ENCODE assay signal across 21 cellular contexts in the genomic region with DNA sequence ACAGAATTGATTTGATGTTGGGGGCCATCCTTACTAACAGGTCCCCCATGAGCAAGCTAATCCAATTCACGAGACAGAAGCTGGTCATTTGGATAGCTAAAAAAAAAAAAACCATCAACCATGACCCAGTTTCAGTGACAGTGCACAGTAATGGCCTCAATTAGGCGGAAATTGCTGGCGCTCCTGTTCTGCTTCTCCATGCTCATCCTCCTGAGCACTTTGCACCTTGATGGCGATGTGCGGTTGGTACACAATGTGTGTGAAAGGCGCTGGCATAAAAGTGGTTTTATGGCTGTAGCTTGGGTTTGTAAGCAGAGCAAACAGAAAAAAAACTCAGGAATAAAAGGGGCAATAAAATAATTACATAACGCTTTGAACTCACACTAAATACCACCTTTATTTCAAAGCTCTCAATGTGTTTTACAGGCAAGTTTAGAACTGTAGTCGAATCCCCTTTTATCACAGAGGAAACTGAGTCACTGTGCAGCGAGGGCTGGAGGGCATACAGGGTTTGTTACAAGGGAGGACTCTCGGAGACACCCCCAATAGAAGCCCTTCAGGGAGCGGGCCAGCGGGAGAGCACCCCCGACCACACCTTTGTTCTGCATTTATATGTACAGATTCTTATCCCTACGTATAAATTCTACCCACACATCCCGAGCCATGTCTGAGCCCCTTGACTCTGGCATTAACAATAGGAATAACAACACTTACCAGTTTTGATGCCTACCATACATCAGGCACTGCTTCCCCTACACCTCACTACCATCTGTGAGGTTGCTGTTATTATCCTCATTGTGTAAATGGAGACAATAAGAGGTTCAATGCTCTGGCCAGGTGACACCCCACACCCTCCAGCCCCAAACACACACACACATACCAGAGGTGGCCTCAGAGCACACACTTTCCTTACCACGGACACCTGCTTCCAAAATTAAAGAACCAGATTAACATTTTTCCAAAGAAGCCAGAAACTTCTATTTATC.
A peak's percentile ranks its signal among the peaks of the same experiment; 100 is the strongest.
DNase-seq lines count a peak whose midpoint lies in the region; ATAC-seq and TF ChIP-seq lines count a peak whose summit lies in the region.
"Had no signal": no experiment of that assay in that cellular context is flagged by ENCODE, and none has a peak within 500 bp of the region (broad histone marks: within the 10 kb centered on the region; RNA-seq: fewer than 3 reads in every experiment).

No MANE protein-coding gene starts in this region.

- H3K4ac ChIP-seq in IMR-90 (ENCODE audit: low read depth, low read length), result no peak overlapping the region

- TF ChIP-seq RAD21 in IMR-90 (IDR thresholded peaks at IDR 0.05; ENCODE audit: low read length), result no peak

- H3K18ac ChIP-seq in IMR-90 (ENCODE audit: low read depth, low read length), result no peak overlapping the region

- H3K4me2 ChIP-seq in IMR-90 (ENCODE audit: low read depth, low read length) (no peak overlapping the region), hepatocyte (peak overlapping the region; percentile 29)

- CTCF ChIA-PET in IMR-90 (lab: Yijun Ruan, JAX), result no interaction called here

- no peak overlapping the region for H2BK5ac ChIP-seq in IMR-90 (ENCODE audit: low read depth, low read length, poor library complexity, severe bottlenecking)

- TF ChIP-seq POLR2A in IMR-90 (IDR thresholded peaks at IDR 0.05; ENCODE audit: low read depth, low read length) (no peak), vagina (IDR thresholded peaks at IDR 0.05) (no peak)

- H3K27ac ChIP-seq in IMR-90 (ENCODE audit: insufficient read depth, low read length), result no peak overlapping the region
- H3K27ac ChIP-seq in hepatocyte, result peak overlapping the region; percentile 84
- H3K27ac ChIP-seq in vagina, result no peak overlapping the region
- H3K27ac ChIP-seq: body of pancreas, parathyroid adenoma, suprapubic skin had no signal

- no peaks in the 10 kb centered on the region for H3K9me3 ChIP-seq in IMR-90 (ENCODE audit: control insufficient read depth, insufficient read depth, low read length)
- no peaks in the 10 kb centered on the region for H3K9me3 ChIP-seq in hepatocyte (ENCODE audit: low read depth)
- H3K9me3 ChIP-seq in vagina, result no peaks in the 10 kb centered on the region
- H3K9me3 ChIP-seq: body of pancreas, suprapubic skin had no signal

- POLR2A ChIA-PET in IMR-90 (lab: Charles Lee; ENCODE audit: unreplicated experiment), result interaction anchor here (0.6 to 0.7 kb wide), 2 partner anchors 99 to 1854 kb away, joined by 5 to 8 read pairs; no protein-coding TSS in a partner anchor

- peaks cover 3% of the 10 kb centered on the region for H3K27me3 Mint-ChIP-seq in chondrocyte (ENCODE audit: low read depth)
- H3K27me3 Mint-ChIP-seq: activated CD4-positive, alpha-beta memory T cell treated with anti-CD3 and anti-CD28 coated beads, Interleukin-2, amount 10 ng/mL, durations not matched to agents 7 days and 5 days had no signal

- no peaks in the 10 kb centered on the region for H3K9me1 ChIP-seq in IMR-90 (ENCODE audit: insufficient read depth, low read length)

- H4K5ac ChIP-seq in IMR-90 (ENCODE audit: low read depth, low read length), result no peak overlapping the region

- ATAC-seq in IMR-90 (ENCODE audit: low read depth), result no peak
- ATAC-seq in GM21423 (IDR thresholded peaks at IDR 0.05; ENCODE audit: unreplicated experiment), result no peak
- ATAC-seq: body of pancreas, left cardiac atrium, Right ventricle myocardium inferior, sciatic nerve had no signal

- WGBS in IMR-90 (ENCODE audit: extremely low coverage in 2 of 2, insufficient read length in 1 of 2), 2 experiments, result 100% methylated on average over 1 of the region's 16 CpGs; no CpG with 5 or more reads in 1 of the 2 experiments
- WGBS in hepatocyte (ENCODE audit: low lambda C conversion rate, missing lambda C conversion rate), result 69% methylated on average over 16 of the region's 16 CpGs

- DNase-seq in COLO668 (lab: John Stamatoyannopoulos, UW; ENCODE audit: unreplicated experiment) (peak; percentile 51), IMR-90 (no peak), NCI-H748 (lab: John Stamatoyannopoulos, UW; ENCODE audit: unreplicated experiment) (peak; percentile 86), hepatocyte (ENCODE audit: low spot score) (peak; percentile 78), chondrocyte (ENCODE audit: low spot score) (no peak), dermis blood vessel endothelial cell (no peak), vagina (ENCODE audit: extremely low spot score in 2 of 2) (no peak)
- DNase-seq: activated CD4-positive, alpha-beta memory T cell treated with anti-CD3 and anti-CD28 coated beads, Interleukin-2, amount 10 ng/mL, durations not matched to agents 7 days and 5 days; activated CD4-positive, CD25-positive, alpha-beta regulatory T cell; activated effector memory CD4-positive, alpha-beta T cell treated with anti-CD3 and anti-CD28 coated beads, Interleukin-2, amount 50 U/mL, for 16 hours; KBM-7; left cardiac atrium; NCI-H2029 treated with DMSO at 0.1 percent for 48 hours; NCI-H524 treated with DMSO at 0.1 percent for 48 hours; nephron progenitor cell had no signal

- H4K20me1 ChIP-seq in IMR-90 (ENCODE audit: insufficient read depth, low read length) (no peaks in the 10 kb centered on the region), hepatocyte (ENCODE audit: insufficient read depth, poor library complexity, severe bottlenecking) (no peaks in the 10 kb centered on the region)

- no peaks in the 10 kb centered on the region for H3K79me1 ChIP-seq in IMR-90 (ENCODE audit: low read depth in 1 of 2, low read length in 2 of 2)

- peaks cover 8% of the 10 kb centered on the region; the same call in 1 of the 2 replicates for H3K4me1 ChIP-seq in IMR-90 (ENCODE audit: control insufficient read depth, insufficient read depth, low read length)
- H3K4me1 ChIP-seq in hepatocyte (ENCODE audit: insufficient read depth), result no peaks in the 10 kb centered on the region
- peaks cover 6% of the 10 kb centered on the region for H3K4me1 ChIP-seq in vagina
- H3K4me1 ChIP-seq: parathyroid adenoma had no signal

- H2BK20ac ChIP-seq in IMR-90 (ENCODE audit: low read depth, low read length), result no peak overlapping the region

- in situ Hi-C loops in IMR-90 (cut with MboI; ENCODE audit: low sequenced_read_pairs), result no loop called here

- no peak overlapping the region for H4K91ac ChIP-seq in IMR-90 (ENCODE audit: insufficient read depth, low read depth, low read length)

- no peak for TF ChIP-seq CTCF in IMR-90 (conservative IDR thresholded peaks at IDR 0.05; ENCODE audit: low read depth, low read length)
- no peak for TF ChIP-seq CTCF in hepatocyte (IDR thresholded peaks at IDR 0.05; ENCODE audit: poor library complexity)
- TF ChIP-seq CTCF in chondrocyte (IDR thresholded peaks at IDR 0.05), result no peak
- no peak for TF ChIP-seq CTCF in vagina (IDR thresholded peaks at IDR 0.05)

- no peaks in the 10 kb centered on the region for H3K79me2 ChIP-seq in hepatocyte
- H3K79me2 ChIP-seq: parathyroid adenoma had no signal

- H3K4me3 ChIP-seq in IMR-90 (ENCODE audit: insufficient read depth, low read depth, low read length) (no peak overlapping the region), hepatocyte (no peak overlapping the region), vagina (no peak overlapping the region)
- H3K4me3 ChIP-seq: body of pancreas, suprapubic skin had no signal

- BruUV-seq in IMR-90 (replicated peaks; lab: Mats Ljungman, UMichigan), result no TSS peak

- no peak overlapping the region for H3K14ac ChIP-seq in IMR-90 (replicated peaks; ENCODE audit: low read depth, low read length)

- no peaks in the 10 kb centered on the region for H3K4me1 Mint-ChIP-seq in chondrocyte (ENCODE audit: low read depth)
- H3K4me1 Mint-ChIP-seq: activated CD4-positive, alpha-beta memory T cell treated with anti-CD3 and anti-CD28 coated beads, Interleukin-2, amount 10 ng/mL, durations not matched to agents 7 days and 5 days had no signal

- H3K9me3 Mint-ChIP-seq in chondrocyte (ENCODE audit: low read depth), result no peaks in the 10 kb centered on the region
- H3K9me3 Mint-ChIP-seq: activated CD4-positive, alpha-beta memory T cell treated with anti-CD3 and anti-CD28 coated beads, Interleukin-2, amount 10 ng/mL, durations not matched to agents 7 days and 5 days; nephron progenitor cell had no signal

- H3K23ac ChIP-seq in IMR-90 (ENCODE audit: low read depth, low read length), result no peak overlapping the region

- H3K56ac ChIP-seq in IMR-90 (ENCODE audit: extremely low read depth, insufficient read depth, low read length), result no peak overlapping the region

- no peak overlapping the region for H3K9ac ChIP-seq in IMR-90 (ENCODE audit: low read depth, low read length)
- H3K9ac ChIP-seq: parathyroid adenoma had no signal

- no peaks in the 10 kb centered on the region for H3K9me2 ChIP-seq in hepatocyte (replicated peaks; ENCODE audit: insufficient read depth)

- H2AK5ac ChIP-seq in IMR-90 (ENCODE audit: low read depth, low read length), result 0 out of 2 replicates have a peak overlapping the region, but pooled peaks have one; percentile 35

- H3K27me3 ChIP-seq in IMR-90 (ENCODE audit: control insufficient read depth, insufficient read depth, low read length), result no peaks in the 10 kb centered on the region
- no peaks in the 10 kb centered on the region for H3K27me3 ChIP-seq in hepatocyte
- H3K27me3 ChIP-seq in vagina, result no peaks in the 10 kb centered on the region
- H3K27me3 ChIP-seq: body of pancreas, suprapubic skin had no signal

- intact Hi-C loops in IMR-90 (cut with micrococcal nuclease), result no loop called here
- intact Hi-C loops in vagina (cut with DNase I), result no loop called here

- dilution Hi-C loops in IMR-90 (cut with HindIII; ENCODE audit: low sequenced_read_pairs, unreplicated experiment), result no loop called here

- no peak overlapping the region for H4K8ac ChIP-seq in IMR-90 (ENCODE audit: low read depth in 2 of 2, low read length in 2 of 2)

- H3K36me3 ChIP-seq in IMR-90 (ENCODE audit: control insufficient read depth, insufficient read depth, low read length) (no peaks in the 10 kb centered on the region), hepatocyte (replicated peaks; ENCODE audit: insufficient read depth, low read depth) (no peaks in the 10 kb centered on the region), vagina (no peaks in the 10 kb centered on the region)
- H3K36me3 ChIP-seq: suprapubic skin had no signal

- H2BK15ac ChIP-seq in IMR-90 (ENCODE audit: low read depth, low read length), result no peak overlapping the region

- H2AFZ ChIP-seq in IMR-90 (replicated peaks; ENCODE audit: low read length, poor library complexity) (no peak overlapping the region), hepatocyte (no peak overlapping the region)
- H2AFZ ChIP-seq: parathyroid adenoma had no signal

- no peak overlapping the region for H2BK120ac ChIP-seq in IMR-90 (ENCODE audit: low read depth, low read length)

- H2AK9ac ChIP-seq in IMR-90 (replicated peaks; ENCODE audit: low read depth, low read length, poor library complexity), result no peak overlapping the region

- H3K4me3 Mint-ChIP-seq in chondrocyte (ENCODE audit: unreplicated experiment), result no peak overlapping the region
- H3K4me3 Mint-ChIP-seq: activated CD4-positive, alpha-beta memory T cell treated with anti-CD3 and anti-CD28 coated beads, Interleukin-2, amount 10 ng/mL, durations not matched to agents 7 days and 5 days; nephron progenitor cell had no signal

- H3K36me3 Mint-ChIP-seq in chondrocyte (ENCODE audit: low read depth), result no peaks in the 10 kb centered on the region

- H3K27ac Mint-ChIP-seq in chondrocyte (ENCODE audit: unreplicated experiment), result no peak overlapping the region
- H3K27ac Mint-ChIP-seq: activated CD4-positive, alpha-beta memory T cell treated with anti-CD3 and anti-CD28 coated beads, Interleukin-2, amount 10 ng/mL, durations not matched to agents 7 days and 5 days had no signal

Comparison
In these comparisons a context has a peak if more than half of its experiments do, and no peak if none do; other contexts are left out.
1. DNase-seq: peak in COLO668 (single experiment), NCI-H748 (single experiment) and hepatocyte (single experiment); none in IMR-90 (single experiment), chondrocyte (single experiment), dermis blood vessel endothelial cell (single experiment) and vagina (0 of 2).